Comparison of ENCODE assay signal across 8 cellular contexts in the genomic region with DNA sequence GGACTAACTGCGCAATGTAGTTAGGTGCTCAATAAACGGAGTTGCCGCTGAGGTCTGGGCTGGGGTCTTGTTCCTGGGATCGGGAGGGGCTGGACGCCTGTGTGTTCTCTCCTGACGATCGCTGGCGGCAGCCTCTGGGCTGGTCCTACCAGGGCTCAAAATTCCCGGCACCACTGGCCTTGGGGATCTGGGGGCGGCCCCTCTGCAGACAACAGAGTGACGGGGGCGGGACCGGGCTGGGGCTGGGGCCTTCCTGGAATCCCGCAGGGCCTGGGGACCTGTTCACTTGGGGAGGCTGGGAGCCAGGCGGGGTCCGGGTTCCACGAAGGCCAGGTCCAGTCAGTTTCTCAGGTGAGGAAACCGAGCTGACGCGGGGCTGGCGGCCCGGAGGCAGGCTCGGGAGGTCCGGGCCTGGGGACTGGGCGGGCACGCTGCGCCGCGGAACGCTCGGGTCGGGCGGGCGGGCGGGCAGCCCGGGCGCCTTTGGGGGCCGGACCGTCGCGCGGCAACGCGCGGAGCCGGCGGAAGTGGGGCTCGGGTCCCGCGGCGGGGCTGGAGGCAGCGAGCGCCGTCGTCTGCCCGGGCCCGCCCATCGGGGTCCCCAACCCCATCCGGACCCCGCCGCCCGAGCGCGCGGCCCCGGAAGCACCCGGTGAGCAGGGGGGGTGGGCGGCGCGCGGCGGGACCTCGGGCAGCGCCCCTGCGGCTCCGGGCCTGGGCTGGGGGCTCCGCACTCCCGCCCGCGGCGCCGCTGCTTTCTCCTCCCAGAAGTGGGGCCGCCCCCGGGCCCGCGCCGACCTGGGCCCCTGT. TPM values are rescaled to one million over a fixed set of nuclear protein-coding genes. Genes with fewer than 3 reads are reported as not detected.
DNase-seq lines count a peak whose midpoint lies in the region; ATAC-seq, FAIRE-seq and TF ChIP-seq lines count a peak whose summit lies in the region.

TSS of gene PIGQ (plus strand) at position 524 of the 810 bp plus-strand sequence. CDS start 4,107 bp downstream, outside the sequence.

- H2AFZ ChIP-seq in ACC112 (ENCODE audit: low read length, unreplicated experiment) = peak within 1 kb of the TSS; percentile 93

- FAIRE-seq in bronchial epithelial cell (lab: Jason Lieb, UNC) = no peak
- no peak for FAIRE-seq in small intestine (lab: Jason Lieb, UNC)

- intact Hi-C loops in activated B cell treated with CpG ODN at 0.5 μM for 24 hours (cut with micrococcal nuclease) = loop anchor here (1.0 to 5.0 kb wide), 2 partner anchors 42 to 67 kb away; partner anchors contain the start of genes CAPN15 and METTL26

- TF ChIP-seq POLR2A in GM18526 (IDR thresholded peaks at IDR 0.05; ENCODE audit: extremely low read depth, insufficient read length) = peak; percentile 32

- H3K4me1 ChIP-seq in ACC112 (ENCODE audit: control insufficient read depth, insufficient read depth, low read length, unreplicated experiment) (peaks cover 18% of the 10 kb centered on the region), small intestine (ENCODE audit: control insufficient read depth in 2 of 2, insufficient read depth in 1 of 2, low read depth in 1 of 2, low read length in 1 of 2) (peaks cover 4 to 13% of the 10 kb centered on the region in 2 donors)

- peaks cover 2% of the 10 kb centered on the region for H3K36me3 Mint-ChIP-seq in activated B cell treated with CpG ODN at 0.5 μM for 24 hours (ENCODE audit: low read depth)

- peak within 1 kb of the TSS; percentile 89 for H3K4me3 Mint-ChIP-seq in activated B cell treated with CpG ODN at 0.5 μM for 24 hours

- no peaks in the 10 kb centered on the region for H3K27me3 Mint-ChIP-seq in activated B cell treated with CpG ODN at 0.5 μM for 24 hours

- peaks cover 34% of the 10 kb centered on the region for H3K4me1 Mint-ChIP-seq in activated B cell treated with CpG ODN at 0.5 μM for 24 hours

- H3K9me3 ChIP-seq in small intestine (ENCODE audit: control insufficient read depth, low read depth) = no peaks in the 10 kb centered on the region

- DNase-seq in activated B cell treated with CpG ODN at 0.5 μM for 24 hours (peak; percentile 71), bronchial epithelial cell (ENCODE audit: low read depth) (no peak), iPS-NIHi7 (ENCODE audit: extremely low spot score) (peak; percentile 88), small intestine (no peak), cerebellar nuclear complex (lab: John Stamatoyannopoulos, UW) (no peak)

- H3K4me3 ChIP-seq in ACC112 (ENCODE audit: low read depth, low read length) (peak within 1 kb of the TSS; percentile 91), bronchial epithelial cell (ENCODE audit: low read depth, low read length) (peak within 1 kb of the TSS; percentile 68), small intestine (ENCODE audit: low read depth in 1 of 2, low read length in 2 of 2) (peak within 1 kb of the TSS; percentile 63 to 93)

- H3K27me3 ChIP-seq in ACC112 (ENCODE audit: insufficient read depth, low read length) (no peaks in the 10 kb centered on the region), bronchial epithelial cell (ENCODE audit: control insufficient read depth, insufficient read depth, low read length) (no peaks in the 10 kb centered on the region), small intestine (ENCODE audit: control insufficient read depth in 2 of 2, insufficient read depth in 2 of 2, low read length in 2 of 2) (no peaks in the 10 kb centered on the region)

- H3K27ac ChIP-seq in ACC112 (ENCODE audit: low read depth, low read length) (no peak within 1 kb of the TSS), small intestine (ENCODE audit: low read depth in 1 of 2, low read length in 1 of 2) (peak within 1 kb of the TSS; percentile 44 to 64)

- CTCF ChIA-PET in activated B cell treated with CpG ODN at 0.5 μM for 24 hours (lab: Charles Lee) = no interaction called here

- H3K79me2 ChIP-seq in ACC112 (ENCODE audit: control insufficient read depth, insufficient read depth, low read length, unreplicated experiment) = peaks cover 16% of the 10 kb centered on the region

- peak within 1 kb of the TSS; percentile 84 for H3K27ac Mint-ChIP-seq in activated B cell treated with CpG ODN at 0.5 μM for 24 hours

- POLR2A ChIA-PET in activated B cell treated with CpG ODN at 0.5 μM for 24 hours (lab: Charles Lee) = interaction anchor here (0.7 to 1.8 kb wide), 4 partner anchors 19 to 69 kb away, joined by 3 to 6 read pairs (median 4); partner anchors contain the start of genes CAPN15 and METTL26

- TF ChIP-seq CTCF in activated B cell treated with CpG ODN at 0.5 μM for 24 hours (IDR thresholded peaks at IDR 0.05) (no peak), bronchial epithelial cell (IDR thresholded peaks at IDR 0.05; ENCODE audit: insufficient read depth, low read length, severe bottlenecking) (no peak)

- WGBS in small intestine, 3 donors = 2 to 4% (median 3%) methylated on average over 53 to 87 of the region's 87 CpGs

- H3K36me3 ChIP-seq in ACC112 (ENCODE audit: insufficient read depth, low read length) (no peaks in the 10 kb centered on the region), bronchial epithelial cell (ENCODE audit: control insufficient read depth, insufficient read depth, low read length) (no peaks in the 10 kb centered on the region), small intestine (ENCODE audit: control insufficient read depth in 2 of 2, insufficient read depth in 2 of 2, low read length in 2 of 2) (no peaks in the 10 kb centered on the region)

- ATAC-seq in activated B cell treated with CpG ODN at 0.5 μM for 24 hours (ENCODE audit: low read depth) = peak; percentile 76

- TF ChIP-seq EP300 in Ishikawa (IDR thresholded peaks at IDR 0.05; ENCODE audit: borderline replicate concordance) = no peak

- TF ChIP-seq RAD21 in Ishikawa (IDR thresholded peaks at IDR 0.05; ENCODE audit: low read depth) = no peak

- H3K9me3 Mint-ChIP-seq in activated B cell treated with CpG ODN at 0.5 μM for 24 hours = no peaks in the 10 kb centered on the region

TF ChIP-seq in Ishikawa, 13 proteins besides CTCF, POLR2A, EP300 and RAD21:
- TF ChIP-seq ZBTB7A (IDR thresholded peaks at IDR 0.05; ENCODE audit: low read depth) (peak; percentile 35; the same call in 1 of the 2 replicates), MAX (IDR thresholded peaks at IDR 0.05) (no peak), CEBPB (IDR thresholded peaks at IDR 0.05) (no peak), YY1 (IDR thresholded peaks at IDR 0.05; ENCODE audit: low read depth) (no peak), EGR1 (IDR thresholded peaks at IDR 0.05) (no peak)
- TF ChIP-seq, protein P1, sequence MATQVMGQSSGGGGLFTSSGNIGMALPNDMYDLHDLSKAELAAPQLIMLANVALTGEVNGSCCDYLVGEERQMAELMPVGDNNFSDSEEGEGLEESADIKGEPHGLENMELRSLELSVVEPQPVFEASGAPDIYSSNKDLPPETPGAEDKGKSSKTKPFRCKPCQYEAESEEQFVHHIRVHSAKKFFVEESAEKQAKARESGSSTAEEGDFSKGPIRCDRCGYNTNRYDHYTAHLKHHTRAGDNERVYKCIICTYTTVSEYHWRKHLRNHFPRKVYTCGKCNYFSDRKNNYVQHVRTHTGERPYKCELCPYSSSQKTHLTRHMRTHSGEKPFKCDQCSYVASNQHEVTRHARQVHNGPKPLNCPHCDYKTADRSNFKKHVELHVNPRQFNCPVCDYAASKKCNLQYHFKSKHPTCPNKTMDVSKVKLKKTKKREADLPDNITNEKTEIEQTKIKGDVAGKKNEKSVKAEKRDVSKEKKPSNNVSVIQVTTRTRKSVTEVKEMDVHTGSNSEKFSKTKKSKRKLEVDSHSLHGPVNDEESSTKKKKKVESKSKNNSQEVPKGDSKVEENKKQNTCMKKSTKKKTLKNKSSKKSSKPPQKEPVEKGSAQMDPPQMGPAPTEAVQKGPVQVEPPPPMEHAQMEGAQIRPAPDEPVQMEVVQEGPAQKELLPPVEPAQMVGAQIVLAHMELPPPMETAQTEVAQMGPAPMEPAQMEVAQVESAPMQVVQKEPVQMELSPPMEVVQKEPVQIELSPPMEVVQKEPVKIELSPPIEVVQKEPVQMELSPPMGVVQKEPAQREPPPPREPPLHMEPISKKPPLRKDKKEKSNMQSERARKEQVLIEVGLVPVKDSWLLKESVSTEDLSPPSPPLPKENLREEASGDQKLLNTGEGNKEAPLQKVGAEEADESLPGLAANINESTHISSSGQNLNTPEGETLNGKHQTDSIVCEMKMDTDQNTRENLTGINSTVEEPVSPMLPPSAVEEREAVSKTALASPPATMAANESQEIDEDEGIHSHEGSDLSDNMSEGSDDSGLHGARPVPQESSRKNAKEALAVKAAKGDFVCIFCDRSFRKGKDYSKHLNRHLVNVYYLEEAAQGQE (IDR thresholded peaks at IDR 0.05; ENCODE audit: low read depth) = no peak

RNA-seq across cellular contexts. Expression of gene PIGQ, which starts in this region (rescaled TPM):
- total RNA-seq in activated B cell treated with CpG ODN at 0.5 μM for 24 hours (46.7 and 53.1 TPM in 2 replicates), bronchial epithelial cell (17.2 and 17.9 TPM in 2 replicates)
- 10 to 100 TPM; 26.8 to 43.5 (median 29.2) TPM for polyA plus RNA-seq in small intestine

Comparison
In these comparisons a context has a peak if more than half of its experiments do, and no peak if none do; other contexts are left out.
1. DNase-seq: peak in activated B cell treated with CpG ODN at 0.5 μM for 24 hours (single experiment) and iPS-NIHi7 (single experiment); none in bronchial epithelial cell (single experiment), small intestine (single experiment) and cerebellar nuclear complex (0 of 2).
2. Peak in every context shown above with its lines, with median percentiles within 50 percentile points of each other: H3K4me3 ChIP-seq.